9 cellular contexts compared by ENCODE assay signal in the genomic region with DNA sequence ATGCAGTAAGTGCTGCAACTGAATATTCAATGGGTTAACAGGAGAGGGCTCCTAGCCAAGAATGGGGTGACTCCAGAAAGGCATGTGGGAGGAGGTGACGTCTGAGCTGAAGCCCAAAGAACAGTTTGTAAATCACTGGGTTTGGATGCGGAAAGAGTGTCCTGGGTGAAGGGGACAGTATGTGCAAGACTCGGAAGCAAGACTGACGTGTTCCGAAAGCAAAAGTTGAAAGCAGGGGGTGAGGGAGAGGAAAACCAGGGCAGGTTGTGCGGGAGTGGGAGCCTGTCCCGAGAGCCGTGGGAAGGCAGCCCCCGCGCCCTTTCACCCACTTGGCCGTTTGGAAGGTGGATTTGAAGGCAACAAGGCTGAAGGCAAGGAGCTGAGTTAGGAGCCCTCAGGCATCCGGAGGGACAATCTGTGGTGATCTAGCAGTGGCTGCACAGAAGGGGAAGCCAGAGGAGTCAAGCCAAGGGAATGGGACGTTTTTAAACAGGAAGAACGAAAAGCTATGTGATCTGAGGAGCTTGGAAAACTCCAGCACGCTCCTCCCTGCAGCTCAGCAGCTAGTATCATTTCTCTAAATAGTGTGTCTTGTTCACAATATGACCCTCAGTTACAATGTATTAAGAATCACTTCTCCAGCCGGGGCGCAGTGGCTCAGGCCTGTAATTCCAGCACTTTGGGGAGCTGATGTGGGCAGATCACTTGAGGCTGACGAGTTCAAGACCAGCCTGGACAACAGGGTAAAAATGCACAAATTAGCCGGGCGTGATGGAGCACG. TPM values are rescaled to one million over a fixed set of nuclear protein-coding genes. Genes with fewer than 3 reads are reported as not detected.
DNase-seq lines count a peak whose midpoint lies in the region; ATAC-seq and TF ChIP-seq lines count a peak whose summit lies in the region.
"Had no signal": no experiment of that assay in that cellular context is flagged by ENCODE, and none has a peak within 500 bp of the region (broad histone marks: within the 10 kb centered on the region; RNA-seq: fewer than 3 reads in every experiment).

No MANE protein-coding gene starts in this region.

- H3K36me3 ChIP-seq in PC-9 (ENCODE audit: low read depth) (no peaks in the 10 kb centered on the region), mesendoderm (ENCODE audit: control insufficient read depth, insufficient read depth, low read length) (no peaks in the 10 kb centered on the region), thoracic aorta (no peaks in the 10 kb centered on the region)
- no peaks in the 10 kb centered on the region for H3K36me3 ChIP-seq in CD8-positive, alpha-beta T cell (ENCODE audit: insufficient read depth, low read length)

- no peaks in the 10 kb centered on the region for H3K9me3 ChIP-seq in PC-9 (ENCODE audit: insufficient read depth, low read depth)
- H3K9me3 ChIP-seq in thoracic aorta = no peaks in the 10 kb centered on the region
- H3K9me3 ChIP-seq in CD8-positive, alpha-beta T cell (ENCODE audit: low read length) = no peaks in the 10 kb centered on the region

- H3K9ac ChIP-seq in mesendoderm (ENCODE audit: low read length) = peak overlapping the region; percentile 22

- H2AK5ac ChIP-seq in mesendoderm (ENCODE audit: low read length) = no peak overlapping the region

- DNase-seq in PC-9 (peak; percentile 39 to 43), epithelial cell of prostate (ENCODE audit: low read depth, low spot score) (no peak), mesendoderm (peak; percentile 40), thoracic aorta (ENCODE audit: low spot score) (peak; percentile 53)
- no peak for DNase-seq in stimulated activated CD4-positive, alpha-beta T cell treated with anti-CD3 and anti-CD28 coated beads, Interleukin-1b, Interleukin-23, amount 100 ng/mL, for 48 hours
- no peak for DNase-seq in CD8-positive, alpha-beta T cell
- no peak for DNase-seq in effector memory CD8-positive, alpha-beta T cell
- DNase-seq: activated B cell treated with CpG ODN at 0.5 μM for 24 hours had no signal

- H3K4me3 ChIP-seq in PC-9 = no peak overlapping the region
- H3K4me3 ChIP-seq in mesendoderm (ENCODE audit: low read length) = no peak overlapping the region
- peak overlapping the region; percentile 55 for H3K4me3 ChIP-seq in thoracic aorta
- no peak overlapping the region for H3K4me3 ChIP-seq in CD8-positive, alpha-beta T cell (ENCODE audit: low read depth, low read length)

- H3K4me2 ChIP-seq in PC-9 (peak overlapping the region; percentile 23), mesendoderm (ENCODE audit: low read length) (no peak overlapping the region)

- no peak overlapping the region for H2AFZ ChIP-seq in PC-9

- no peak overlapping the region for H3K4me3 Mint-ChIP-seq in CD8-positive, alpha-beta T cell
- H3K4me3 Mint-ChIP-seq in effector memory CD8-positive, alpha-beta T cell = no peak overlapping the region
- H3K4me3 Mint-ChIP-seq: activated B cell treated with CpG ODN at 0.5 μM for 24 hours had no signal

- no peak overlapping the region for H4K5ac ChIP-seq in mesendoderm (ENCODE audit: low read length)

- no TSS peak for BruUV-seq in PC-9 (replicated peaks; lab: Mats Ljungman, UMichigan)

- no peak overlapping the region for H2BK120ac ChIP-seq in mesendoderm (ENCODE audit: low read depth, low read length)

- H3K27ac Mint-ChIP-seq in CD8-positive, alpha-beta T cell = no peak overlapping the region
- no peak overlapping the region for H3K27ac Mint-ChIP-seq in effector memory CD8-positive, alpha-beta T cell
- H3K27ac Mint-ChIP-seq: activated B cell treated with CpG ODN at 0.5 μM for 24 hours had no signal

- WGBS in mesendoderm (ENCODE audit: extremely low coverage, insufficient coverage, low lambda C conversion rate) = no CpG with 5 or more reads among the region's 21 CpGs

- H3K4me1 Mint-ChIP-seq in CD8-positive, alpha-beta T cell (ENCODE audit: low read depth) = no peaks in the 10 kb centered on the region
- H3K4me1 Mint-ChIP-seq in effector memory CD8-positive, alpha-beta T cell (ENCODE audit: low read depth in 2 of 2) = peaks cover 0 to 2% of the 10 kb centered on the region in 2 donors
- H3K4me1 Mint-ChIP-seq: activated B cell treated with CpG ODN at 0.5 μM for 24 hours had no signal

- POLR2A ChIA-PET in PC-9 (lab: Charles Lee; ENCODE audit: unreplicated experiment) = interaction anchor here (0.5 to 0.7 kb wide), 3 partner anchors 21 to 1560 kb away, joined by 3 to 7 read pairs (median 4); no protein-coding TSS in a partner anchor
- POLR2A ChIA-PET in CD8-positive, alpha-beta T cell (lab: Charles Lee) = no interaction called here

- peaks cover 8% of the 10 kb centered on the region for H3F3A ChIP-seq in PC-9 (ENCODE audit: insufficient read depth, low read depth)

- peak overlapping the region; percentile 58 for H3K56ac ChIP-seq in mesendoderm (ENCODE audit: low read length)

- H3K27ac ChIP-seq in PC-9 (no peak overlapping the region), epithelial cell of prostate (peak overlapping the region; percentile 51), mesendoderm (ENCODE audit: low read depth, low read length) (no peak overlapping the region), thoracic aorta (peak overlapping the region; percentile 26 to 80)
- no peak overlapping the region for H3K27ac ChIP-seq in CD8-positive, alpha-beta T cell (ENCODE audit: low read depth, low read length)

- CTCF ChIA-PET in PC-9 (lab: Charles Lee) = interaction anchor here (0.6 to 0.7 kb wide), 2 partner anchors 12 to 63 kb away, joined by 3 to 5 read pairs; no protein-coding TSS in a partner anchor
- CTCF ChIA-PET in CD8-positive, alpha-beta T cell (lab: Charles Lee) = no interaction called here

- H3K18ac ChIP-seq in mesendoderm (ENCODE audit: low read length) = no peak overlapping the region

- H3K9me3 Mint-ChIP-seq in CD8-positive, alpha-beta T cell = no peaks in the 10 kb centered on the region
- H3K9me3 Mint-ChIP-seq in effector memory CD8-positive, alpha-beta T cell = no peaks in the 10 kb centered on the region
- H3K9me3 Mint-ChIP-seq: activated B cell treated with CpG ODN at 0.5 μM for 24 hours had no signal

- no peaks in the 10 kb centered on the region for H3K79me1 ChIP-seq in mesendoderm (ENCODE audit: low read length)

- no peaks in the 10 kb centered on the region for H3K9me2 ChIP-seq in PC-9 (ENCODE audit: insufficient read depth)

- intact Hi-C loops in PC-9 (cut with micrococcal nuclease; ENCODE audit: unreplicated experiment) = no loop called here
- intact Hi-C loops in CD8-positive, alpha-beta T cell (cut with DNase I, micrococcal nuclease) = no loop called here

- H2BK15ac ChIP-seq in mesendoderm (replicated peaks; ENCODE audit: low read depth) = no peak overlapping the region

- no peaks in the 10 kb centered on the region for H3K36me3 Mint-ChIP-seq in CD8-positive, alpha-beta T cell
- peaks cover 2% of the 10 kb centered on the region for H3K36me3 Mint-ChIP-seq in effector memory CD8-positive, alpha-beta T cell (ENCODE audit: insufficient read depth)

- no peak overlapping the region for H3K23ac ChIP-seq in mesendoderm (ENCODE audit: low read length)

- no peaks in the 10 kb centered on the region for H4K20me1 ChIP-seq in PC-9 (ENCODE audit: insufficient read depth)

- ATAC-seq in thoracic aorta (ENCODE audit: insufficient number of reproducible peaks, low FRiP score, low read depth) = peak; percentile 73
- no peak for ATAC-seq in CD8-positive, alpha-beta T cell
- no peak for ATAC-seq in GM21390 (IDR thresholded peaks at IDR 0.05; ENCODE audit: unreplicated experiment)
- no peak for ATAC-seq in effector memory CD8-positive, alpha-beta T cell (replicated peaks)

- peaks cover 10% of the 10 kb centered on the region for H3K27me3 Mint-ChIP-seq in CD8-positive, alpha-beta T cell (ENCODE audit: low read depth)
- peaks cover 28 to 46% of the 10 kb centered on the region in 2 donors for H3K27me3 Mint-ChIP-seq in effector memory CD8-positive, alpha-beta T cell

- no peaks in the 10 kb centered on the region for H3K27me3 ChIP-seq in PC-9 (ENCODE audit: insufficient read depth, low read depth)
- no peaks in the 10 kb centered on the region for H3K27me3 ChIP-seq in mesendoderm (ENCODE audit: insufficient read depth, low read length, poor library complexity)
- no peaks in the 10 kb centered on the region for H3K27me3 ChIP-seq in thoracic aorta (replicated peaks; ENCODE audit: insufficient read depth)
- no peaks in the 10 kb centered on the region for H3K27me3 ChIP-seq in CD8-positive, alpha-beta T cell (ENCODE audit: insufficient read depth, low read length)

- H3K4ac ChIP-seq in mesendoderm (ENCODE audit: low read depth, low read length) = no peak overlapping the region

- no peak overlapping the region for H2BK5ac ChIP-seq in mesendoderm (ENCODE audit: low read length)

- H3K79me2 ChIP-seq in PC-9 (ENCODE audit: low read depth) = no peaks in the 10 kb centered on the region
- H3K79me2 ChIP-seq in mesendoderm (ENCODE audit: control insufficient read depth, insufficient read depth, low read length) = no peaks in the 10 kb centered on the region

- TF ChIP-seq CTCF in PC-9 (conservative IDR thresholded peaks at IDR 0.05) (no peak), thoracic aorta (IDR thresholded peaks at IDR 0.05) (no peak)
- no peak for TF ChIP-seq CTCF in CD8-positive, alpha-beta T cell (IDR thresholded peaks at IDR 0.05)

- no peak overlapping the region for H4K8ac ChIP-seq in mesendoderm (ENCODE audit: low read depth, low read length)

- peaks cover 7% of the 10 kb centered on the region; the same call in 1 of the 2 replicates for H3K4me1 ChIP-seq in PC-9 (replicated peaks; ENCODE audit: insufficient read depth)
- H3K4me1 ChIP-seq in mesendoderm (ENCODE audit: control insufficient read depth, low read depth, low read length) = peaks cover 12% of the 10 kb centered on the region
- H3K4me1 ChIP-seq in thoracic aorta (ENCODE audit: control insufficient read depth in 1 of 2, low read depth in 2 of 2) = peaks cover 0 to 28% of the 10 kb centered on the region in 2 donors
- H3K4me1 ChIP-seq in CD8-positive, alpha-beta T cell (ENCODE audit: insufficient read depth, low read length) = no peaks in the 10 kb centered on the region

RNA-seq across cellular contexts. Expression of a gene that starts 7.7 kb away (rescaled TPM):
- 0.48 and 0.57 TPM in 2 replicates for total RNA-seq in PC-9 (2021)
- polyA plus RNA-seq in mesendoderm (2013, experiment 1 of 2) = 0.65 TPM
- polyA plus RNA-seq in mesendoderm (2013, experiment 2 of 2) = 0.63 TPM
- not detected for total RNA-seq in thoracic aorta
- not detected for total RNA-seq in CD8-positive, alpha-beta T cell

RNA-seq across cellular contexts. Expression of a gene that starts 57.5 kb away (rescaled TPM):
- total RNA-seq in PC-9 (2021) = 53.5 and 58.0 TPM in 2 replicates
- polyA plus RNA-seq in mesendoderm (2013, experiment 1 of 2) = 99.2 TPM
- 97.1 TPM for polyA plus RNA-seq in mesendoderm (2013, experiment 2 of 2)
- total RNA-seq in thoracic aorta = 100 to 1,000 TPM; 102 to 124 TPM
- total RNA-seq in CD8-positive, alpha-beta T cell = 10 to 100 TPM; 49.8 to 53.0 TPM

Comparison
In these comparisons a context has a peak if more than half of its experiments do, and no peak if none do; other contexts are left out.
1. DNase-seq: peak in PC-9 (2 of 2), mesendoderm (single experiment) and thoracic aorta (single experiment); none in epithelial cell of prostate (single experiment), stimulated activated CD4-positive, alpha-beta T cell treated with anti-CD3 and anti-CD28 coated beads, Interleukin-1b, Interleukin-23, amount 100 ng/mL, for 48 hours (single experiment), CD8-positive, alpha-beta T cell (0 of 7) and effector memory CD8-positive, alpha-beta T cell (0 of 3).
2. H3K27ac ChIP-seq: peak in epithelial cell of prostate (single experiment) and thoracic aorta (2 of 2); none in PC-9 (single experiment), mesendoderm (single experiment) and CD8-positive, alpha-beta T cell (single experiment).